ENCODE assay signal across 8 cellular contexts in the genomic region with DNA sequence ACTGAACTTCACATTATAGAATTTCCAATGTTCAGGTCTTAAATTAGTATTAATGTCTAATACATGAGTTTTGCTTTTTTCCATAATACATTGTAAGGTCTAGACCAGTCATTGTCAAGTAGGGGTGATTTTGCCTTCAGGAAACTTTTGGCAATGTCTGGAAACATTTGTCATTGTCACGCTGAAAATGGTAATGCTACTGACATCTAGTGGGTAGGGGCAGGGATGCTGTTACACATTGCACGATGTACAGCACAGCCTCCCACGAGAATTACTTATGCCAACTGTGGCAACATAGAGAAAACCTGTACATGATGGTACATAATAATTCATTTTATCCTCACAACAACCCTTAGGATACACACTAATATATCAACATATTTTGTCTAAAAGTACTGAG.
DNase-seq lines count a peak whose midpoint lies in the region; ATAC-seq and TF ChIP-seq lines count a peak whose summit lies in the region.

No MANE protein-coding gene starts in this region.

- in situ Hi-C loops in brain microvascular endothelial cell (cut with HindIII; ENCODE audit: low pct_ligation_motif_present, low sequenced_read_pairs) = no loop called here

- H3K36me3 Mint-ChIP-seq in osteocyte (ENCODE audit: unreplicated experiment) = no peaks in the 10 kb centered on the region

- H3K9me3 Mint-ChIP-seq in osteocyte (ENCODE audit: unreplicated experiment) = no peaks in the 10 kb centered on the region

- no peak overlapping the region for H3K27ac Mint-ChIP-seq in osteocyte (ENCODE audit: unreplicated experiment)

- H3K36me3 ChIP-seq in brain microvascular endothelial cell (replicated peaks) = no peaks in the 10 kb centered on the region

- H3K4me1 Mint-ChIP-seq in osteocyte (ENCODE audit: unreplicated experiment) = no peaks in the 10 kb centered on the region

- peak; percentile 65 for TF ChIP-seq CTCF in brain microvascular endothelial cell (IDR thresholded peaks at IDR 0.05; ENCODE audit: low read depth, low read length, missing control alignments)
- TF ChIP-seq CTCF in osteocyte (IDR thresholded peaks at IDR 0.05) = peak; percentile 61

- DNase-seq in DMS 273 (lab: John Stamatoyannopoulos, UW; ENCODE audit: unreplicated experiment) = peak; percentile 42
- no peak for DNase-seq in DMS 273 treated with DMSO at 0.1 percent for 48 hours (lab: John Stamatoyannopoulos, UW)
- DNase-seq in NCI-H2107 (lab: John Stamatoyannopoulos, UW) = peak; percentile 22
- DNase-seq in brain microvascular endothelial cell = peak; percentile 15
- no peak for DNase-seq in osteocyte (ENCODE audit: extremely low spot score, unreplicated experiment)
- DNase-seq in cerebellar nuclear complex (lab: John Stamatoyannopoulos, UW) = no peak
- DNase-seq in AG08396 (ENCODE audit: low spot score) = no peak

- no peak overlapping the region for H3K4me3 ChIP-seq in brain microvascular endothelial cell (ENCODE audit: low read depth, low read length)

- H3K27ac ChIP-seq in brain microvascular endothelial cell = no peak overlapping the region

- no peak overlapping the region for H3K4me3 Mint-ChIP-seq in osteocyte (ENCODE audit: unreplicated experiment)

- H3K27me3 Mint-ChIP-seq in osteocyte (ENCODE audit: unreplicated experiment) = peaks cover 1% of the 10 kb centered on the region

- ATAC-seq in HG02642 (IDR thresholded peaks at IDR 0.05; ENCODE audit: poor library complexity, unreplicated experiment) = no peak

- H3K27me3 ChIP-seq in brain microvascular endothelial cell (replicated peaks) = no peaks in the 10 kb centered on the region

Comparison
In these comparisons a context has a peak if more than half of its experiments do, and no peak if none do; other contexts are left out.
1. DNase-seq: peak in DMS 273 (single experiment), NCI-H2107 (single experiment) and brain microvascular endothelial cell (single experiment); none in DMS 273 treated with DMSO at 0.1 percent for 48 hours (single experiment), osteocyte (single experiment), cerebellar nuclear complex (0 of 2) and AG08396 (single experiment).